ENCODE assay signal across 9 cellular contexts in genomic region chr20:47315339-47315662, GRCh38. TPM values are rescaled to one million over a fixed set of nuclear protein-coding genes. Genes with fewer than 3 reads are reported as not detected.
DNase-seq lines count a peak whose midpoint lies in the region; ATAC-seq and TF ChIP-seq lines count a peak whose summit lies in the region.
"Had no signal": no experiment of that assay in that cellular context is flagged by ENCODE, and none has a peak within 500 bp of the region (broad histone marks: within the 10 kb centered on the region; RNA-seq: fewer than 3 reads in every experiment).

No MANE protein-coding gene starts in this region.

- DNase-seq in Calu3 (no peak), NCI-H2227 treated with DMSO at 0.1 percent for 48 hours (lab: John Stamatoyannopoulos, UW) (peak; percentile 18), epithelial cell of esophagus (ENCODE audit: low read depth) (peak; percentile 22), osteocyte (ENCODE audit: extremely low spot score, unreplicated experiment) (no peak), T-helper 1 cell (no peak)

- CTCF ChIA-PET in Calu3 (lab: Charles Lee) = interaction anchor here (1.1 to 3.5 kb wide), 2 partner anchors 37 to 69 kb away, joined by 3 to 19 read pairs; no protein-coding TSS in a partner anchor

- no TSS peak for BruUV-seq in Calu3 (replicated peaks; lab: Mats Ljungman, UMichigan)

- H3K9me3 Mint-ChIP-seq in Calu3 (ENCODE audit: low read depth, unreplicated experiment) = no peaks in the 10 kb centered on the region
- no peaks in the 10 kb centered on the region for H3K9me3 Mint-ChIP-seq in osteocyte (ENCODE audit: unreplicated experiment)
- H3K9me3 Mint-ChIP-seq: IgD-negative memory B cell had no signal

- H3K27ac Mint-ChIP-seq in Calu3 (ENCODE audit: unreplicated experiment) (peak overlapping the region; percentile 97), osteocyte (ENCODE audit: unreplicated experiment) (peak overlapping the region; percentile 99)
- H3K27ac Mint-ChIP-seq: IgD-negative memory B cell had no signal

- H3K27me3 Mint-ChIP-seq in Calu3 (ENCODE audit: unreplicated experiment) (no peaks in the 10 kb centered on the region), osteocyte (ENCODE audit: unreplicated experiment) (no peaks in the 10 kb centered on the region)
- H3K27me3 Mint-ChIP-seq: IgD-negative memory B cell had no signal

- H3K4me1 Mint-ChIP-seq in Calu3 (ENCODE audit: low read depth, unreplicated experiment) (peaks cover 57% of the 10 kb centered on the region), osteocyte (ENCODE audit: unreplicated experiment) (peaks cover 79% of the 10 kb centered on the region)

- TF ChIP-seq CTCF in Calu3 (IDR thresholded peaks at IDR 0.05; ENCODE audit: unreplicated experiment) (no peak), epithelial cell of esophagus (IDR thresholded peaks at IDR 0.05; ENCODE audit: insufficient read depth, low read depth, low read length, missing control alignments) (no peak), osteocyte (IDR thresholded peaks at IDR 0.05) (no peak)

- intact Hi-C loops in Calu3 (cut with micrococcal nuclease; ENCODE audit: unreplicated experiment) = loop anchor here (10.0 kb wide), 1 partner anchor 1260 kb away; no protein-coding TSS in a partner anchor

- ATAC-seq in GM21576 (IDR thresholded peaks at IDR 0.05; ENCODE audit: unreplicated experiment) (no peak), GM19395 (IDR thresholded peaks at IDR 0.05; ENCODE audit: unreplicated experiment) (no peak), GM19035 (IDR thresholded peaks at IDR 0.05; ENCODE audit: unreplicated experiment) (no peak)

- H3K4me3 Mint-ChIP-seq in Calu3 (ENCODE audit: low read depth, unreplicated experiment) (peak overlapping the region; percentile 14), osteocyte (ENCODE audit: unreplicated experiment) (peak overlapping the region; percentile 50)
- H3K4me3 Mint-ChIP-seq: IgD-negative memory B cell had no signal

- H3K36me3 Mint-ChIP-seq in Calu3 (ENCODE audit: insufficient read depth, unreplicated experiment) (peaks cover 67% of the 10 kb centered on the region), osteocyte (ENCODE audit: unreplicated experiment) (peaks cover 14% of the 10 kb centered on the region)
- H3K36me3 Mint-ChIP-seq: IgD-negative memory B cell had no signal

- H3K4me3 ChIP-seq in epithelial cell of esophagus (ENCODE audit: low read length) = no peak overlapping the region

RNA-seq across cellular contexts. Expression of gene ZMYND8, which starts 41.2 kb away (rescaled TPM):
- 53.1 and 77.3 TPM in 2 replicates for total RNA-seq in Calu3 (2022)
- total RNA-seq in osteocyte = 96.5 and 111 TPM in 2 replicates

Comparison
In these comparisons a context has a peak if more than half of its experiments do, and no peak if none do; other contexts are left out.
1. DNase-seq: peak in NCI-H2227 treated with DMSO at 0.1 percent for 48 hours (single experiment) and epithelial cell of esophagus (single experiment); none in Calu3 (single experiment), osteocyte (single experiment) and T-helper 1 cell (0 of 5).